ENCODE assay signal across 11 cellular contexts in genomic region chr5:143648696-143649095, GRCh38.
DNase-seq lines count a peak whose midpoint lies in the region; ATAC-seq, FAIRE-seq and TF ChIP-seq lines count a peak whose summit lies in the region.
"Had no signal": no experiment of that assay in that cellular context is flagged by ENCODE, and none has a peak within 500 bp of the region (broad histone marks: within the 10 kb centered on the region; RNA-seq: fewer than 3 reads in every experiment).

No MANE protein-coding gene starts in this region.

- H3K9me1 ChIP-seq in keratinocyte (ENCODE audit: control insufficient read depth, extremely low read depth, insufficient read depth, low read length), result no peaks in the 10 kb centered on the region

- dilution Hi-C loops in keratinocyte (cut with MboI; ENCODE audit: extremely low pct_ligation_motif_present, low sequenced_read_pairs), result no loop called here

- no peak overlapping the region for H2AFZ ChIP-seq in keratinocyte (ENCODE audit: control insufficient read depth, low read length)

- FAIRE-seq in keratinocyte (lab: Jason Lieb, UNC), result no peak

- peak; percentile 2 for TF ChIP-seq CTCF in AG09319 (IDR thresholded peaks at IDR 0.05; ENCODE audit: low read depth, low read length)
- TF ChIP-seq CTCF in GM12873 (IDR thresholded peaks at IDR 0.05; ENCODE audit: insufficient read depth, low read depth, low read length, missing control alignments), result peak; percentile 25
- 0 out of 2 replicates have a peak, but pooled peaks have one; percentile 30 for TF ChIP-seq CTCF in WERI-Rb-1 (IDR thresholded peaks at IDR 0.05; ENCODE audit: low read depth, low read length)
- peak; percentile 25 to 61 (median 48) for TF ChIP-seq CTCF in keratinocyte (optimal IDR thresholded peaks at IDR 0.05 in 1 of 3, IDR thresholded peaks at IDR 0.05 in 1 of 3, conservative IDR thresholded peaks at IDR 0.05 in 1 of 3; ENCODE audit: extremely low read depth in 1 of 3, insufficient read depth in 2 of 3, low read length in 3 of 3)

- no peak overlapping the region for H3K4me2 ChIP-seq in keratinocyte (ENCODE audit: control insufficient read depth, extremely low read depth, insufficient read depth, low read depth, low read length)

- H3K79me2 ChIP-seq in keratinocyte (ENCODE audit: control insufficient read depth, insufficient read depth, low read length), result no peaks in the 10 kb centered on the region

- H4K20me1 ChIP-seq in keratinocyte (ENCODE audit: control insufficient read depth, extremely low read depth, insufficient read depth, low read length), result no peaks in the 10 kb centered on the region

- H3K27me3 ChIP-seq in WERI-Rb-1 (ENCODE audit: insufficient read depth, low read depth, severe bottlenecking) (no peaks in the 10 kb centered on the region), keratinocyte (ENCODE audit: control insufficient read depth, extremely low read depth, insufficient read depth, low read length) (no peaks in the 10 kb centered on the region)
- H3K27me3 ChIP-seq: tibial nerve had no signal

- DNase-seq in AG09319 (ENCODE audit: extremely low read depth, low read depth) (no peak), WERI-Rb-1 (no peak), keratinocyte (ENCODE audit: low read depth, low spot score) (no peak), sciatic nerve (ENCODE audit: low spot score) (no peak), DMS114 treated with DMSO at 0.1 percent for 48 hours (lab: John Stamatoyannopoulos, UW; ENCODE audit: unreplicated experiment) (no peak), NCI-H1105 (lab: John Stamatoyannopoulos, UW) (no peak)
- DNase-seq: activated T-cell treated with anti-CD3 and anti-CD28 coated beads, Interleukin-2, amount 50 U/mL, for 24 hours; Caco-2 had no signal

- no peak overlapping the region for H3K9ac ChIP-seq in keratinocyte (ENCODE audit: control insufficient read depth, extremely low read depth, insufficient read depth, low read length)

- H3K4me3 ChIP-seq in WERI-Rb-1 (ENCODE audit: low read depth, low read length), result no peak overlapping the region
- H3K4me3 ChIP-seq in keratinocyte (ENCODE audit: control insufficient read depth in 2 of 3, extremely low read depth in 1 of 3, insufficient read depth in 2 of 3, low read depth in 1 of 3, low read length in 3 of 3), result no peak overlapping the region
- H3K4me3 ChIP-seq: tibial nerve had no signal

- ATAC-seq in HG02610 (IDR thresholded peaks at IDR 0.05; ENCODE audit: unreplicated experiment) (no peak), sciatic nerve (no peak)

- H3K4me1 ChIP-seq in keratinocyte (ENCODE audit: control insufficient read depth, extremely low read depth, insufficient read depth, low read length), result peaks cover 3% of the 10 kb centered on the region
- H3K4me1 ChIP-seq: Caco-2 had no signal

- H3K27ac ChIP-seq in WERI-Rb-1 (no peak overlapping the region), keratinocyte (ENCODE audit: control insufficient read depth, insufficient read depth, low read length) (no peak overlapping the region)
- H3K27ac ChIP-seq: tibial nerve had no signal

- H3K9me3 ChIP-seq in WERI-Rb-1 (ENCODE audit: severe bottlenecking), result no peaks in the 10 kb centered on the region
- H3K9me3 ChIP-seq in keratinocyte (ENCODE audit: control insufficient read depth, low read depth, low read length), result no peaks in the 10 kb centered on the region
- H3K9me3 ChIP-seq: Caco-2, tibial nerve had no signal

- intact Hi-C loops in sciatic nerve (cut with DNase I), result no loop called here

- H3K36me3 ChIP-seq in WERI-Rb-1 (no peaks in the 10 kb centered on the region), keratinocyte (ENCODE audit: control insufficient read depth in 2 of 2, extremely low read depth in 1 of 2, insufficient read depth in 2 of 2, low read length in 2 of 2) (no peaks in the 10 kb centered on the region)
- H3K36me3 ChIP-seq: tibial nerve had no signal
